ENCODE assay signal across 11 cellular contexts in the genomic region with DNA sequence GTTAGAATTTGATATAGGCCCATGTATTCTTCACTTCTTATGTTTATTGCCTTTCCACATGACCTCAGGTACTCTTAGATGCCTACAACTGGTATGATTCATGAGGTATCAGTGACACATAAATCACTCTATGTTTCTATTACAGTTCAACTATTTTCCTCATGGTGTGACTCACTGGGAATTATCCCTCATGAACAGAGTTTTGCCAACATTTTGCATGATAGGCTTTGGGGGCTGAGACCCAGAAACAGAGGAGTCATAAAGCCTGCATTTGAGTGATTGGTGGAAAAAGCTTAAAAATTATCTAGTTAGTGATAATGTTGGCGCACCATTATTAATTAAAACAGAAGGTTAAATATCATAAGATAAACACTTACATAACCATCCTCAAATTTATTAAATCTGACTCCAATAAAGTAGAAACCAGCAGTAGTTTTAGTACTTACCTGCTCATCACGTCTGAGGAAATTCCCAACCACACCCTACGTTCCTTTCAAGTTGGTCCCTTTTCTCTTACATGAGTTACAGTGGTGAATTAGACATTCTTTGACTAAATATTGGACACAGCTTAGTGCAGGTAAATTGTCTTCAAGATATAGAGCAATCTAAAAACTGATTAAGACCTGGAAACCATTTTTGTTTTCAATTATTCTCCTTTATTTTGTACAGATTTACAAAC.
A peak's percentile ranks its signal among the peaks of the same experiment; 100 is the strongest.
DNase-seq lines count a peak whose midpoint lies in the region; ATAC-seq and TF ChIP-seq lines count a peak whose summit lies in the region.
"Had no signal": no experiment of that assay in that cellular context is flagged by ENCODE, and none has a peak within 500 bp of the region (broad histone marks: within the 10 kb centered on the region; RNA-seq: fewer than 3 reads in every experiment).

No MANE protein-coding gene starts in this region.

- no peak overlapping the region for H3K27ac ChIP-seq in breast epithelium
- H3K27ac ChIP-seq in effector memory CD4-positive, alpha-beta T cell (ENCODE audit: insufficient read depth, low read length, poor library complexity, severe bottlenecking) = no peak overlapping the region

- CTCF ChIA-PET in MCF 10A (lab: Yijun Ruan, JAX) = no interaction called here

- no peak for ATAC-seq in HG02852 (IDR thresholded peaks at IDR 0.05; ENCODE audit: unreplicated experiment)

- no peak overlapping the region for H3K27ac Mint-ChIP-seq in MCF 10A (ENCODE audit: low read depth, unreplicated experiment)

- H3K4me3 Mint-ChIP-seq in MCF 10A (ENCODE audit: unreplicated experiment) = no peak overlapping the region

- no peaks in the 10 kb centered on the region for H3K9me3 ChIP-seq in breast epithelium
- H3K9me3 ChIP-seq in MG63 = no peaks in the 10 kb centered on the region
- H3K9me3 ChIP-seq in effector memory CD4-positive, alpha-beta T cell (ENCODE audit: control insufficient read depth, low read length) = no peaks in the 10 kb centered on the region

- H3K4me1 Mint-ChIP-seq in MCF 10A (ENCODE audit: insufficient read depth, unreplicated experiment) = peaks cover 28% of the 10 kb centered on the region

- no peak for TF ChIP-seq POLR2A in breast epithelium (IDR thresholded peaks at IDR 0.05)

- no peak overlapping the region for H3K4me3 ChIP-seq in breast epithelium
- H3K4me3 ChIP-seq in MG63 = no peak overlapping the region
- no peak overlapping the region for H3K4me3 ChIP-seq in effector memory CD4-positive, alpha-beta T cell (ENCODE audit: insufficient read depth, low read depth, low read length, poor library complexity, severe bottlenecking)

- TF ChIP-seq CTCF in MCF 10A (IDR thresholded peaks at IDR 0.05; ENCODE audit: unreplicated experiment) (no peak), breast epithelium (IDR thresholded peaks at IDR 0.05) (no peak)

- no peaks in the 10 kb centered on the region for H3K36me3 Mint-ChIP-seq in MCF 10A (ENCODE audit: insufficient read depth, unreplicated experiment)

- H3K27me3 Mint-ChIP-seq in MCF 10A (ENCODE audit: insufficient read depth, unreplicated experiment) = no peaks in the 10 kb centered on the region

- no TSS peak for BruUV-seq in MCF 10A (replicated peaks; lab: Mats Ljungman, UMichigan)

- POLR2A ChIA-PET in MCF 10A (lab: Yijun Ruan, JAX) = no interaction called here

- no peaks in the 10 kb centered on the region for H3K4me1 ChIP-seq in breast epithelium
- no peaks in the 10 kb centered on the region for H3K4me1 ChIP-seq in effector memory CD4-positive, alpha-beta T cell (ENCODE audit: control insufficient read depth, insufficient read depth, low read length, poor library complexity, severe bottlenecking)

- no peaks in the 10 kb centered on the region for H3K9me3 Mint-ChIP-seq in MCF 10A (ENCODE audit: unreplicated experiment)

- no peaks in the 10 kb centered on the region for H3K36me3 ChIP-seq in breast epithelium
- H3K36me3 ChIP-seq in MG63 = no peaks in the 10 kb centered on the region
- no peaks in the 10 kb centered on the region for H3K36me3 ChIP-seq in effector memory CD4-positive, alpha-beta T cell (ENCODE audit: control insufficient read depth, insufficient read depth, low read length)

- intact Hi-C loops in MCF 10A (cut with micrococcal nuclease) (no loop called here), breast epithelium (cut with DNase I; ENCODE audit: low total_unique reads) (no loop called here)

- H3K27me3 ChIP-seq in breast epithelium (no peaks in the 10 kb centered on the region), MG63 (no peaks in the 10 kb centered on the region)
- H3K27me3 ChIP-seq in effector memory CD4-positive, alpha-beta T cell (replicated peaks; ENCODE audit: control insufficient read depth, insufficient read depth, low read length, poor library complexity, severe bottlenecking) = no peaks in the 10 kb centered on the region

- peak; percentile 16 for DNase-seq in MCF 10A (ENCODE audit: unreplicated experiment)
- DNase-seq in breast epithelium (ENCODE audit: low spot score in 2 of 2) = no peak
- peak; percentile 31 for DNase-seq in MG63
- peak; percentile 14 for DNase-seq in fibroblast of gingiva (ENCODE audit: low read depth)
- no peak for DNase-seq in NCI-H1417 (lab: John Stamatoyannopoulos, UW)
- no peak for DNase-seq in NCI-H524 (lab: John Stamatoyannopoulos, UW)
- no peak for DNase-seq in effector memory CD4-positive, alpha-beta T cell
- DNase-seq: activated T-cell treated with anti-CD3 and anti-CD28 coated beads for 4 hours; NCI-H1417 treated with DMSO at 0.1 percent for 48 hours; stimulated activated CD4-positive, alpha-beta T cell treated with anti-CD3 and anti-CD28 coated beads, Interleukin-4, amount 100 ng/mL, for 4 hours had no signal

Comparison
In these comparisons a context has a peak if more than half of its experiments do, and no peak if none do; other contexts are left out.
1. DNase-seq: peak in MCF 10A (single experiment), MG63 (single experiment) and fibroblast of gingiva (single experiment); none in breast epithelium (0 of 2), NCI-H1417 (0 of 3), NCI-H524 (0 of 2) and effector memory CD4-positive, alpha-beta T cell (0 of 3).